ENCODE assay signal across 1 cellular context in the genomic region with DNA sequence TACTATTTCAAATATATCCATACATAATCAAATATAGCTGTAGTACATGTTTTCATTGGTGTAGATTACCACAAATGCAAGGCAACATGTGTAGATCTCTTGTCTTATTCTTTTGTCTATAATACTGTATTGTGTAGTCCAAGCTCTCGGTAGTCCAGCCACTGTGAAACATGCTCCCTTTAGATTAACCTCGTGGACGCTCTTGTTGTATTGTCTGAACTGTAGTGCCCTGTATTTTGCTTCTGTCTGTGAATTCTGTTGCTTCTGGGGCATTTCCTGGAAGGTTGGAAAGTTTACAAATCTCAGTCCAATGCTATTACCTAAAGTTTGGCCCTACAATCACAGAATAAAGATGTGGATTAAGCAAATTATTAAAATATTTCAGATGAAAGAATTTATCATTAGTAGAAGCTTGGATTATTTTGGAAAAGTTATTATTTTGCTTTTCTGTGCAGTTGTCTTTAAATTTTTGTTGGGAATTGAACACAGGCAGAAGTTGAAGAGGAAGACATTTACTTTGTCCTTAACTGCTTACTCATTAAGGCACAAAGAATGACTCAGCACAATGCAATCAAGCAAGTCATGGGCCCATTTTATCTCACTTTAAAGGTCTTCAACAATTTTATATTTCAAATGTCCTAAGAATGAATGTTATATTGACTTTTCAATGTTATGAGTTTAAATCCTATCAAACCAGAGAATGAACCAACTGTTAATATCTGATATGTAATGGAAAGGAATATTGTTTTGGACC.
TF ChIP-seq lines count a peak whose summit lies in the region.

No MANE protein-coding gene starts in this region.

TF ChIP-seq in GM23338, 12 proteins besides CTCF, POLR2A, EP300 and RAD21 (continued from another document):
- TF ChIP-seq, protein P1, sequence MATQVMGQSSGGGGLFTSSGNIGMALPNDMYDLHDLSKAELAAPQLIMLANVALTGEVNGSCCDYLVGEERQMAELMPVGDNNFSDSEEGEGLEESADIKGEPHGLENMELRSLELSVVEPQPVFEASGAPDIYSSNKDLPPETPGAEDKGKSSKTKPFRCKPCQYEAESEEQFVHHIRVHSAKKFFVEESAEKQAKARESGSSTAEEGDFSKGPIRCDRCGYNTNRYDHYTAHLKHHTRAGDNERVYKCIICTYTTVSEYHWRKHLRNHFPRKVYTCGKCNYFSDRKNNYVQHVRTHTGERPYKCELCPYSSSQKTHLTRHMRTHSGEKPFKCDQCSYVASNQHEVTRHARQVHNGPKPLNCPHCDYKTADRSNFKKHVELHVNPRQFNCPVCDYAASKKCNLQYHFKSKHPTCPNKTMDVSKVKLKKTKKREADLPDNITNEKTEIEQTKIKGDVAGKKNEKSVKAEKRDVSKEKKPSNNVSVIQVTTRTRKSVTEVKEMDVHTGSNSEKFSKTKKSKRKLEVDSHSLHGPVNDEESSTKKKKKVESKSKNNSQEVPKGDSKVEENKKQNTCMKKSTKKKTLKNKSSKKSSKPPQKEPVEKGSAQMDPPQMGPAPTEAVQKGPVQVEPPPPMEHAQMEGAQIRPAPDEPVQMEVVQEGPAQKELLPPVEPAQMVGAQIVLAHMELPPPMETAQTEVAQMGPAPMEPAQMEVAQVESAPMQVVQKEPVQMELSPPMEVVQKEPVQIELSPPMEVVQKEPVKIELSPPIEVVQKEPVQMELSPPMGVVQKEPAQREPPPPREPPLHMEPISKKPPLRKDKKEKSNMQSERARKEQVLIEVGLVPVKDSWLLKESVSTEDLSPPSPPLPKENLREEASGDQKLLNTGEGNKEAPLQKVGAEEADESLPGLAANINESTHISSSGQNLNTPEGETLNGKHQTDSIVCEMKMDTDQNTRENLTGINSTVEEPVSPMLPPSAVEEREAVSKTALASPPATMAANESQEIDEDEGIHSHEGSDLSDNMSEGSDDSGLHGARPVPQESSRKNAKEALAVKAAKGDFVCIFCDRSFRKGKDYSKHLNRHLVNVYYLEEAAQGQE (IDR thresholded peaks at IDR 0.05; ENCODE audit: unreplicated experiment) = no peak
- no peak for TF ChIP-seq POLR2AphosphoS5 (IDR thresholded peaks at IDR 0.05; ENCODE audit: low read depth)
- no peak for TF ChIP-seq EZH2phosphoT487 (IDR thresholded peaks at IDR 0.05; ENCODE audit: unreplicated experiment)
- TF ChIP-seq ZNF114 (CRISPR knock-in tag; IDR thresholded peaks at IDR 0.05) = no peak
- TF ChIP-seq EZH2 (IDR thresholded peaks at IDR 0.05; ENCODE audit: low read depth, unreplicated experiment) = no peak
- TF ChIP-seq JUNB (IDR thresholded peaks at IDR 0.05; ENCODE audit: unreplicated experiment) = no peak
